Comparison of ENCODE assay signal across 16 cellular contexts in genomic region chr9:130090915-130091314, GRCh38.
"Had no signal": no experiment of that assay in that cellular context is flagged by ENCODE, and none has a peak within 500 bp of the region (broad histone marks: within the 10 kb centered on the region; RNA-seq: fewer than 3 reads in every experiment).

No MANE protein-coding gene starts in this region.

- ATAC-seq: left lobe of liver; mucosa of descending colon; natural killer cell; stimulated activated naive CD8-positive, alpha-beta T cell treated with anti-CD3 and anti-CD28 coated beads, Interleukin-15, amount 100 ng/mL, for 72 hours had no signal

- H3K4me3 ChIP-seq: cardiac muscle cell, mucosa of descending colon, sigmoid colon, testis had no signal

- H3K27ac ChIP-seq: cardiac muscle cell, testis had no signal

- DNase-seq: activated CD4-positive, CD25-positive, alpha-beta regulatory T cell; activated gamma-delta T cell; activated naive CD8-positive, alpha-beta T cell treated with anti-CD3 and anti-CD28 coated beads for 36 hours; activated T-cell treated with anti-CD3 and anti-CD28 coated beads, Interleukin-2, amount 50 U/mL, for 24 hours; aorta; cortex of kidney; effector memory CD4-positive, alpha-beta T cell; islet precursor cell; mucosa of descending colon; natural killer cell; stimulated activated CD4-positive, alpha-beta T cell treated with anti-CD3 and anti-CD28 coated beads, Interleukin-12 subunit alpha, Interleukin-12 subunit beta, amount 100 ng/mL, for 4 hours; stimulated activated naive CD8-positive, alpha-beta T cell treated with anti-CD3 and anti-CD28 coated beads, Interleukin-15, amount 100 ng/mL, for 72 hours; testis had no signal

- H3K9me3 ChIP-seq: mucosa of descending colon, sigmoid colon, testis had no signal

- H3K27me3 ChIP-seq: cardiac muscle cell, sigmoid colon, testis had no signal

- H3K4me1 ChIP-seq: sigmoid colon, testis had no signal
